1 cellular context compared by ENCODE assay signal in the genomic region with DNA sequence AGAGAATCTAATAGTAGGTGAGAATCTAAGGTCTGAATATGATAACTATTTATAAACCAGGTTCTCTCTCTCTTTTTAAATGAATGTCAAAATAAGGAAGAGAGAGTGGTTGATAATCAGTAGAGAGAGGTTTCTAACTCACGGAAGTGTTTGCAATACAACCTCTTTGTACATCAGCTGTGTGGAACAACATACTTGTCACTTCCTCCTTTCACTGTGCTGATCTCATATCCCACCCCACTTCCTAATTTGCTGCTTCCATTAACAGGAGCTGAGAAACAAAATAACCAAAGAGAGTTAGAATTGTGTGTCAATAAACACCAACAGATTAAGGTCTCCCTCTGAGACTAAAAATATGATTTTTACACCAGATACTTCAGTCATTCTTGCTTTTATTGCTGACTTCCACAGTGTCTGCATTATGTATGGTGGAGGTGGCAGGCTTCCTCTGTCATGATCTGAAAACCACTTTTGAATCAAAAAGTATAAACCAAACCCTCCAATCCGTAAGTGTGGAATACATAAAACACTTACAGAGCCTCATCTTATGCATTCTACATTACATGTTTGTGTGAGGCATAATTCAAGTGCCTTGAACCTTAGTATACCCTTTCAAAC.
TF ChIP-seq lines count a peak whose summit lies in the region.

No MANE protein-coding gene starts in this region.

TF ChIP-seq in WTC11, 78 proteins besides CTCF, POLR2A, EP300 and RAD21 (continued from another document):
- TF ChIP-seq, protein P1, sequence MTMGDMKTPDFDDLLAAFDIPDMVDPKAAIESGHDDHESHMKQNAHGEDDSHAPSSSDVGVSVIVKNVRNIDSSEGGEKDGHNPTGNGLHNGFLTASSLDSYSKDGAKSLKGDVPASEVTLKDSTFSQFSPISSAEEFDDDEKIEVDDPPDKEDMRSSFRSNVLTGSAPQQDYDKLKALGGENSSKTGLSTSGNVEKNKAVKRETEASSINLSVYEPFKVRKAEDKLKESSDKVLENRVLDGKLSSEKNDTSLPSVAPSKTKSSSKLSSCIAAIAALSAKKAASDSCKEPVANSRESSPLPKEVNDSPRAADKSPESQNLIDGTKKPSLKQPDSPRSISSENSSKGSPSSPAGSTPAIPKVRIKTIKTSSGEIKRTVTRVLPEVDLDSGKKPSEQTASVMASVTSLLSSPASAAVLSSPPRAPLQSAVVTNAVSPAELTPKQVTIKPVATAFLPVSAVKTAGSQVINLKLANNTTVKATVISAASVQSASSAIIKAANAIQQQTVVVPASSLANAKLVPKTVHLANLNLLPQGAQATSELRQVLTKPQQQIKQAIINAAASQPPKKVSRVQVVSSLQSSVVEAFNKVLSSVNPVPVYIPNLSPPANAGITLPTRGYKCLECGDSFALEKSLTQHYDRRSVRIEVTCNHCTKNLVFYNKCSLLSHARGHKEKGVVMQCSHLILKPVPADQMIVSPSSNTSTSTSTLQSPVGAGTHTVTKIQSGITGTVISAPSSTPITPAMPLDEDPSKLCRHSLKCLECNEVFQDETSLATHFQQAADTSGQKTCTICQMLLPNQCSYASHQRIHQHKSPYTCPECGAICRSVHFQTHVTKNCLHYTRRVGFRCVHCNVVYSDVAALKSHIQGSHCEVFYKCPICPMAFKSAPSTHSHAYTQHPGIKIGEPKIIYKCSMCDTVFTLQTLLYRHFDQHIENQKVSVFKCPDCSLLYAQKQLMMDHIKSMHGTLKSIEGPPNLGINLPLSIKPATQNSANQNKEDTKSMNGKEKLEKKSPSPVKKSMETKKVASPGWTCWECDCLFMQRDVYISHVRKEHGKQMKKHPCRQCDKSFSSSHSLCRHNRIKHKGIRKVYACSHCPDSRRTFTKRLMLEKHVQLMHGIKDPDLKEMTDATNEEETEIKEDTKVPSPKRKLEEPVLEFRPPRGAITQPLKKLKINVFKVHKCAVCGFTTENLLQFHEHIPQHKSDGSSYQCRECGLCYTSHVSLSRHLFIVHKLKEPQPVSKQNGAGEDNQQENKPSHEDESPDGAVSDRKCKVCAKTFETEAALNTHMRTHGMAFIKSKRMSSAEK (CRISPR knock-in tag; IDR thresholded peaks at IDR 0.05; ENCODE audit: borderline replicate concordance): no peak
- TF ChIP-seq ZNF263 (CRISPR knock-in tag; IDR thresholded peaks at IDR 0.05; ENCODE audit: low read depth) (no peak), SMAD3 (CRISPR knock-in tag; IDR thresholded peaks at IDR 0.05; ENCODE audit: borderline replicate concordance) (no peak), NR2C2 (CRISPR knock-in tag; IDR thresholded peaks at IDR 0.05) (no peak), CREM (CRISPR knock-in tag; IDR thresholded peaks at IDR 0.05) (no peak), GRHL2 (CRISPR knock-in tag; IDR thresholded peaks at IDR 0.05; ENCODE audit: insufficient replicate concordance, severe bottlenecking) (no peak)
- TF ChIP-seq, protein P2, sequence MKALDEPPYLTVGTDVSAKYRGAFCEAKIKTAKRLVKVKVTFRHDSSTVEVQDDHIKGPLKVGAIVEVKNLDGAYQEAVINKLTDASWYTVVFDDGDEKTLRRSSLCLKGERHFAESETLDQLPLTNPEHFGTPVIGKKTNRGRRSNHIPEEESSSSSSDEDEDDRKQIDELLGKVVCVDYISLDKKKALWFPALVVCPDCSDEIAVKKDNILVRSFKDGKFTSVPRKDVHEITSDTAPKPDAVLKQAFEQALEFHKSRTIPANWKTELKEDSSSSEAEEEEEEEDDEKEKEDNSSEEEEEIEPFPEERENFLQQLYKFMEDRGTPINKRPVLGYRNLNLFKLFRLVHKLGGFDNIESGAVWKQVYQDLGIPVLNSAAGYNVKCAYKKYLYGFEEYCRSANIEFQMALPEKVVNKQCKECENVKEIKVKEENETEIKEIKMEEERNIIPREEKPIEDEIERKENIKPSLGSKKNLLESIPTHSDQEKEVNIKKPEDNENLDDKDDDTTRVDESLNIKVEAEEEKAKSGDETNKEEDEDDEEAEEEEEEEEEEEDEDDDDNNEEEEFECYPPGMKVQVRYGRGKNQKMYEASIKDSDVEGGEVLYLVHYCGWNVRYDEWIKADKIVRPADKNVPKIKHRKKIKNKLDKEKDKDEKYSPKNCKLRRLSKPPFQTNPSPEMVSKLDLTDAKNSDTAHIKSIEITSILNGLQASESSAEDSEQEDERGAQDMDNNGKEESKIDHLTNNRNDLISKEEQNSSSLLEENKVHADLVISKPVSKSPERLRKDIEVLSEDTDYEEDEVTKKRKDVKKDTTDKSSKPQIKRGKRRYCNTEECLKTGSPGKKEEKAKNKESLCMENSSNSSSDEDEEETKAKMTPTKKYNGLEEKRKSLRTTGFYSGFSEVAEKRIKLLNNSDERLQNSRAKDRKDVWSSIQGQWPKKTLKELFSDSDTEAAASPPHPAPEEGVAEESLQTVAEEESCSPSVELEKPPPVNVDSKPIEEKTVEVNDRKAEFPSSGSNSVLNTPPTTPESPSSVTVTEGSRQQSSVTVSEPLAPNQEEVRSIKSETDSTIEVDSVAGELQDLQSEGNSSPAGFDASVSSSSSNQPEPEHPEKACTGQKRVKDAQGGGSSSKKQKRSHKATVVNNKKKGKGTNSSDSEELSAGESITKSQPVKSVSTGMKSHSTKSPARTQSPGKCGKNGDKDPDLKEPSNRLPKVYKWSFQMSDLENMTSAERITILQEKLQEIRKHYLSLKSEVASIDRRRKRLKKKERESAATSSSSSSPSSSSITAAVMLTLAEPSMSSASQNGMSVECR (CRISPR knock-in tag; IDR thresholded peaks at IDR 0.05; ENCODE audit: borderline replicate concordance): no peak
- TF ChIP-seq, protein P3, sequence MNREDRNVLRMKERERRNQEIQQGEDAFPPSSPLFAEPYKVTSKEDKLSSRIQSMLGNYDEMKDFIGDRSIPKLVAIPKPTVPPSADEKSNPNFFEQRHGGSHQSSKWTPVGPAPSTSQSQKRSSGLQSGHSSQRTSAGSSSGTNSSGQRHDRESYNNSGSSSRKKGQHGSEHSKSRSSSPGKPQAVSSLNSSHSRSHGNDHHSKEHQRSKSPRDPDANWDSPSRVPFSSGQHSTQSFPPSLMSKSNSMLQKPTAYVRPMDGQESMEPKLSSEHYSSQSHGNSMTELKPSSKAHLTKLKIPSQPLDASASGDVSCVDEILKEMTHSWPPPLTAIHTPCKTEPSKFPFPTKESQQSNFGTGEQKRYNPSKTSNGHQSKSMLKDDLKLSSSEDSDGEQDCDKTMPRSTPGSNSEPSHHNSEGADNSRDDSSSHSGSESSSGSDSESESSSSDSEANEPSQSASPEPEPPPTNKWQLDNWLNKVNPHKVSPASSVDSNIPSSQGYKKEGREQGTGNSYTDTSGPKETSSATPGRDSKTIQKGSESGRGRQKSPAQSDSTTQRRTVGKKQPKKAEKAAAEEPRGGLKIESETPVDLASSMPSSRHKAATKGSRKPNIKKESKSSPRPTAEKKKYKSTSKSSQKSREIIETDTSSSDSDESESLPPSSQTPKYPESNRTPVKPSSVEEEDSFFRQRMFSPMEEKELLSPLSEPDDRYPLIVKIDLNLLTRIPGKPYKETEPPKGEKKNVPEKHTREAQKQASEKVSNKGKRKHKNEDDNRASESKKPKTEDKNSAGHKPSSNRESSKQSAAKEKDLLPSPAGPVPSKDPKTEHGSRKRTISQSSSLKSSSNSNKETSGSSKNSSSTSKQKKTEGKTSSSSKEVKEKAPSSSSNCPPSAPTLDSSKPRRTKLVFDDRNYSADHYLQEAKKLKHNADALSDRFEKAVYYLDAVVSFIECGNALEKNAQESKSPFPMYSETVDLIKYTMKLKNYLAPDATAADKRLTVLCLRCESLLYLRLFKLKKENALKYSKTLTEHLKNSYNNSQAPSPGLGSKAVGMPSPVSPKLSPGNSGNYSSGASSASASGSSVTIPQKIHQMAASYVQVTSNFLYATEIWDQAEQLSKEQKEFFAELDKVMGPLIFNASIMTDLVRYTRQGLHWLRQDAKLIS (CRISPR knock-in tag; IDR thresholded peaks at IDR 0.05; ENCODE audit: borderline replicate concordance): no peak
